In genomic region chr19:54804101-54804500, GRCh38 we compare ENCODE assay signal across 22 cellular contexts. TPM values are rescaled to one million over a fixed set of nuclear protein-coding genes. Genes with fewer than 3 reads are reported as not detected.
"Had no signal": no experiment of that assay in that cellular context is flagged by ENCODE, and none has a peak within 500 bp of the region (broad histone marks: within the 10 kb centered on the region; RNA-seq: fewer than 3 reads in every experiment).

No MANE protein-coding gene starts in this region.

- H3K36me3 Mint-ChIP-seq: mesothelial cell of epicardium, naive B cell had no signal

- DNase-seq: dermis blood vessel endothelial cell; foreskin fibroblast; gastrocnemius medialis; heart left ventricle; left cardiac atrium; left lung; mesenchymal stem cell; mucosa of descending colon; naive B cell; occipital lobe; ovary; psoas muscle; right cardiac atrium; sigmoid colon; stimulated activated CD4-positive, alpha-beta T cell treated with anti-CD3 and anti-CD28 coated beads, Interleukin-2, amount 100 ng/mL, for 24 hours; stimulated activated CD4-positive, alpha-beta T cell treated with anti-CD3 and anti-CD28 coated beads, Interleukin-4, amount 100 ng/mL, for 24 hours; stimulated activated naive CD8-positive, alpha-beta T cell treated with anti-CD3 and anti-CD28 coated beads, Interleukin-15, Interleukin-2, amounts not matched to agents 100 U/mL and 50 U/mL, for 24 hours; uterus had no signal

- ATAC-seq: gastrocnemius medialis; heart left ventricle; left cardiac atrium; left lung; psoas muscle; right cardiac atrium; stimulated activated naive CD8-positive, alpha-beta T cell treated with anti-CD3 and anti-CD28 coated beads, Interleukin-15, Interleukin-2, amounts not matched to agents 100 U/mL and 50 U/mL, for 24 hours had no signal

- H3K4me1 Mint-ChIP-seq: mesothelial cell of epicardium, naive B cell had no signal

- H3K4me3 Mint-ChIP-seq: mesothelial cell of epicardium, naive B cell had no signal

- H3K27ac Mint-ChIP-seq: mesothelial cell of epicardium had no signal

RNA-seq across cellular contexts. Expression of gene KIR2DL4, which starts 0.7 kb away (rescaled TPM):
- polyA plus RNA-seq: esophagus, hepatocyte, neural cell had no signal

RNA-seq across cellular contexts. Expression of gene KIR3DL1, which starts 12.2 kb away (rescaled TPM):
- polyA plus RNA-seq: esophagus, heart left ventricle, hepatocyte, neural cell, ovary had no signal

RNA-seq across cellular contexts. Expression of gene KIR2DS4, which starts 28.4 kb away (rescaled TPM):
- polyA plus RNA-seq: esophagus, heart left ventricle, hepatocyte, neural cell had no signal

RNA-seq across cellular contexts. Expression of gene KIR2DL1, which starts 34.5 kb away (rescaled TPM):
- polyA plus RNA-seq: esophagus, heart left ventricle, hepatocyte, neural cell had no signal

RNA-seq across cellular contexts. Expression of gene KIR3DL2, which starts 46.1 kb away (rescaled TPM):
- polyA plus RNA-seq: hepatocyte, neural cell, right cardiac atrium had no signal
